1 cellular context compared by ENCODE assay signal in genomic region chr2:181123798-181124217, GRCh38.
TF ChIP-seq lines count a peak whose summit lies in the region.

No MANE protein-coding gene starts in this region.

TF ChIP-seq in GM12878, 131 proteins besides CTCF, POLR2A, EP300 and RAD21 (continued from another document):
- no peak for TF ChIP-seq CEBPZ (IDR thresholded peaks at IDR 0.05; ENCODE audit: low read depth, low read length)
- TF ChIP-seq E2F8 (IDR thresholded peaks at IDR 0.05; ENCODE audit: low read depth, partially characterized antibody), result no peak
- no peak for TF ChIP-seq CEBPB (IDR thresholded peaks at IDR 0.05; ENCODE audit: borderline replicate concordance in 1 of 2, low read depth in 2 of 2, low read length in 2 of 2)
